Comparison of ENCODE assay signal across 25 cellular contexts in the genomic region with DNA sequence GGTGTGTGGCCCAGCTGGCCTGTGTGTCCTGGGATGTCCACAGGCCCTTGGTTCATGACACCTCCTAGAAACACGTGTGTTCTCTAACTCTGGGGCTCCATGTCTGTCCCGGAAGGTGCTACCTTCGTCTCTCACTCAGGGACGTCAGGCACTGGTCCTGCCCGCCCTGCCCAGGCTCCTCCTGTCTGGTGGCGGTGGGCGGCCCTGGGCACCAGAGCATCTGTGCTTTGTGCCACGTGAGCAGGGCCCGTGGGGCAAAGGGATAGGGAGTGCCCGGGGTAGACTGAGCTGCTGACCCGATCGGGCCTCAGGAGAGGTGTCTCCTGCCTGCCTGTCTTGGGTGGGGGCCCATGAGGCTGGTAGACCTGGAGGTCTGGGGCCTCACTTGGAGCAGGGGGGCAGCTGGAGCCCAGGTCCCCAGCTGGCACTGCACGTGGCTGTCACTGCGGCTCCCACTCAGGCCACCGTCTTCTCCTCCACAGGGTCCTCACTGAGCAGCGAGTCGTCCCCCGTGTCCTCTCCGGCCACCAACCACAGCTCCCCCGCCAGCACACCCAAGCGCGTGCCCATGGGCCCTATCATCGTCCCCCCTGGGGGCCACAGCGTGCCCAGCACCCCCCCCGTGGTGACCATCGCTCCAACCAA.
"Had no signal": no experiment of that assay in that cellular context is flagged by ENCODE, and none has a peak within 500 bp of the region (broad histone marks: within the 10 kb centered on the region; RNA-seq: fewer than 3 reads in every experiment).

No MANE protein-coding gene starts in this region.

- H3K4me3 ChIP-seq: esophagus squamous epithelium, heart right ventricle, psoas muscle, spleen, suprapubic skin, tibial artery had no signal

- FAIRE-seq: bronchial epithelial cell, colon, endometrium, TTC549 had no signal

- ATAC-seq: activated CD4-positive, CD25-positive, alpha-beta regulatory T cell treated with anti-CD3 and anti-CD28 coated beads, Interleukin-2, amount 50 U/mL, for 24 hours; heart right ventricle; psoas muscle had no signal

- H3K27me3 ChIP-seq: esophagus squamous epithelium, heart right ventricle, spleen, suprapubic skin, tibial artery had no signal

- H3K27ac ChIP-seq: epithelial cell of prostate, esophagus squamous epithelium, heart right ventricle, parathyroid adenoma, psoas muscle, spleen, suprapubic skin, tibial artery, VCaP had no signal

- DNase-seq: activated CD4-positive, alpha-beta T cell treated with anti-CD3 and anti-CD28 coated beads for 48 hours; activated CD8-positive, alpha-beta memory T cell treated with anti-CD3 and anti-CD28 coated beads for 24 hours; activated effector memory CD4-positive, alpha-beta T cell treated with Interleukin-2 at 50 U/mL for 16 hours; anterior cingulate cortex; dermis blood vessel endothelial cell; effector CD4-positive, alpha-beta T cell; esophagus squamous epithelium; foreskin melanocyte; heart right ventricle; naive B cell; occipital lobe; psoas muscle; spleen; stimulated activated naive CD4-positive, alpha-beta T cell; T-helper 9 cell; tibial artery had no signal

- H2AFZ ChIP-seq: parathyroid adenoma had no signal

- H3K9me3 ChIP-seq: esophagus squamous epithelium, heart right ventricle, psoas muscle, spleen, suprapubic skin, tibial artery had no signal

- H3K9ac ChIP-seq: parathyroid adenoma had no signal
